In genomic region chr12:93287152-93287551, GRCh38 we compare ENCODE assay signal across 2 cellular contexts.
TF ChIP-seq lines count a peak whose summit lies in the region.

No MANE protein-coding gene starts in this region.

TF ChIP-seq in HCT116, 20 proteins besides CTCF, POLR2A, EP300 and RAD21 (continued from another document):
- TF ChIP-seq FOSL1 (IDR thresholded peaks at IDR 0.05; ENCODE audit: low read depth) (no peak), POLR2AphosphoS5 (IDR thresholded peaks at IDR 0.05; ENCODE audit: low read depth, low read length) (no peak), REST (IDR thresholded peaks at IDR 0.05; ENCODE audit: low read depth) (no peak), SP1 (IDR thresholded peaks at IDR 0.05; ENCODE audit: low read depth) (no peak), CEBPB (IDR thresholded peaks at IDR 0.05; ENCODE audit: low read depth) (no peak), SRF (IDR thresholded peaks at IDR 0.05; ENCODE audit: low read depth) (no peak), CBX3 (IDR thresholded peaks at IDR 0.05; ENCODE audit: low read depth) (no peak), SIN3A (IDR thresholded peaks at IDR 0.05; ENCODE audit: low read depth) (no peak), ZFX (IDR thresholded peaks at IDR 0.05) (no peak), TCF7L2 (IDR thresholded peaks at IDR 0.05; ENCODE audit: borderline replicate concordance, extremely low read depth, insufficient read depth, insufficient read length) (no peak), ZNF274 (IDR thresholded peaks at IDR 0.05; ENCODE audit: low read depth, low read length) (no peak), EZH2 (IDR thresholded peaks at IDR 0.05) (no peak), ELF1 (IDR thresholded peaks at IDR 0.05; ENCODE audit: borderline replicate concordance, low read depth) (no peak)
- TF ChIP-seq, protein P1, sequence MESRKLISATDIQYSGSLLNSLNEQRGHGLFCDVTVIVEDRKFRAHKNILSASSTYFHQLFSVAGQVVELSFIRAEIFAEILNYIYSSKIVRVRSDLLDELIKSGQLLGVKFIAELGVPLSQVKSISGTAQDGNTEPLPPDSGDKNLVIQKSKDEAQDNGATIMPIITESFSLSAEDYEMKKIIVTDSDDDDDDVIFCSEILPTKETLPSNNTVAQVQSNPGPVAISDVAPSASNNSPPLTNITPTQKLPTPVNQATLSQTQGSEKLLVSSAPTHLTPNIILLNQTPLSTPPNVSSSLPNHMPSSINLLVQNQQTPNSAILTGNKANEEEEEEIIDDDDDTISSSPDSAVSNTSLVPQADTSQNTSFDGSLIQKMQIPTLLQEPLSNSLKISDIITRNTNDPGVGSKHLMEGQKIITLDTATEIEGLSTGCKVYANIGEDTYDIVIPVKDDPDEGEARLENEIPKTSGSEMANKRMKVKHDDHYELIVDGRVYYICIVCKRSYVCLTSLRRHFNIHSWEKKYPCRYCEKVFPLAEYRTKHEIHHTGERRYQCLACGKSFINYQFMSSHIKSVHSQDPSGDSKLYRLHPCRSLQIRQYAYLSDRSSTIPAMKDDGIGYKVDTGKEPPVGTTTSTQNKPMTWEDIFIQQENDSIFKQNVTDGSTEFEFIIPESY (IDR thresholded peaks at IDR 0.05; ENCODE audit: extremely low read depth, insufficient replicate concordance, low read length) = no peak
- TF ChIP-seq, protein P2, sequence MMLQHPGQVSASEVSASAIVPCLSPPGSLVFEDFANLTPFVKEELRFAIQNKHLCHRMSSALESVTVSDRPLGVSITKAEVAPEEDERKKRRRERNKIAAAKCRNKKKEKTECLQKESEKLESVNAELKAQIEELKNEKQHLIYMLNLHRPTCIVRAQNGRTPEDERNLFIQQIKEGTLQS (IDR thresholded peaks at IDR 0.05) = no peak

TF ChIP-seq in K562, 482 proteins besides CTCF, POLR2A, EP300 and RAD21 (continued from another document and continues in another):
- TF ChIP-seq ARID3A (IDR thresholded peaks at IDR 0.05; ENCODE audit: borderline replicate concordance, low read depth, low read length) (no peak), SMARCC2 (IDR thresholded peaks at IDR 0.05; ENCODE audit: low read depth) (no peak), ESRRA (IDR thresholded peaks at IDR 0.05; ENCODE audit: borderline replicate concordance, low read depth) (no peak), ZNF707 (CRISPR knock-in tag; conservative IDR thresholded peaks at IDR 0.05) (no peak), DPF2 (IDR thresholded peaks at IDR 0.05) (0 out of 2 replicates have a peak, but pooled peaks have one; percentile 29), YY1 (IDR thresholded peaks at IDR 0.05; ENCODE audit: borderline replicate concordance in 1 of 3, control insufficient read depth in 1 of 3, extremely low read depth in 1 of 3, insufficient read depth in 3 of 3, insufficient read length in 1 of 3, insufficient replicate concordance in 2 of 3, low read depth in 1 of 3, low read length in 2 of 3) (no peak), PRMT5 (CRISPR knock-in tag; IDR thresholded peaks at IDR 0.05) (no peak), PYGO2 (tag; IDR thresholded peaks at IDR 0.05) (no peak), ZNF551 (CRISPR knock-in tag; IDR thresholded peaks at IDR 0.05) (no peak), JUND (IDR thresholded peaks at IDR 0.05; ENCODE audit: borderline replicate concordance, low read depth, low read length) (peak; percentile 85), JUND (tag; IDR thresholded peaks at IDR 0.05; ENCODE audit: borderline replicate concordance, low read depth, low read length) (peak; percentile 73; the same call in 1 of the 3 replicates), GTF2F1 (IDR thresholded peaks at IDR 0.05; ENCODE audit: low read depth, low read length) (no peak), PHTF2 (CRISPR knock-in tag; IDR thresholded peaks at IDR 0.05) (no peak), ZNF347 (CRISPR knock-in tag; IDR thresholded peaks at IDR 0.05; ENCODE audit: low read depth) (no peak), ETS1 (conservative IDR thresholded peaks at IDR 0.05; ENCODE audit: control insufficient read depth, low read depth, low read length) (no peak), CCAR2 (IDR thresholded peaks at IDR 0.05; ENCODE audit: low read depth, low read length) (no peak), GABPA (tag; conservative IDR thresholded peaks at IDR 0.05; ENCODE audit: low read depth) (no peak), TEAD4 (IDR thresholded peaks at IDR 0.05; ENCODE audit: low read length) (peak; percentile 55), TEAD4 (CRISPR knock-in tag; IDR thresholded peaks at IDR 0.05; ENCODE audit: borderline replicate concordance) (no peak), ARID1B (IDR thresholded peaks at IDR 0.05) (0 out of 2 replicates have a peak, but pooled peaks have one; percentile 17), RBM22 (IDR thresholded peaks at IDR 0.05; ENCODE audit: low read depth, low read length, poor library complexity, severe bottlenecking) (no peak), ZNF79 (CRISPR knock-in tag; IDR thresholded peaks at IDR 0.05; ENCODE audit: low read depth) (no peak), NFYB (IDR thresholded peaks at IDR 0.05; ENCODE audit: extremely low read depth, insufficient read length) (no peak), KDM4B (IDR thresholded peaks at IDR 0.05; ENCODE audit: borderline replicate concordance in 2 of 2, low read depth in 1 of 2) (no peak), SMARCB1 (IDR thresholded peaks at IDR 0.05; ENCODE audit: insufficient read length, low read depth) (no peak), ZNF668 (CRISPR knock-in tag; IDR thresholded peaks at IDR 0.05) (no peak), ATF7 (IDR thresholded peaks at IDR 0.05) (peak; percentile 76), ZNF512 (tag; IDR thresholded peaks at IDR 0.05) (no peak)
- TF ChIP-seq, protein P3, sequence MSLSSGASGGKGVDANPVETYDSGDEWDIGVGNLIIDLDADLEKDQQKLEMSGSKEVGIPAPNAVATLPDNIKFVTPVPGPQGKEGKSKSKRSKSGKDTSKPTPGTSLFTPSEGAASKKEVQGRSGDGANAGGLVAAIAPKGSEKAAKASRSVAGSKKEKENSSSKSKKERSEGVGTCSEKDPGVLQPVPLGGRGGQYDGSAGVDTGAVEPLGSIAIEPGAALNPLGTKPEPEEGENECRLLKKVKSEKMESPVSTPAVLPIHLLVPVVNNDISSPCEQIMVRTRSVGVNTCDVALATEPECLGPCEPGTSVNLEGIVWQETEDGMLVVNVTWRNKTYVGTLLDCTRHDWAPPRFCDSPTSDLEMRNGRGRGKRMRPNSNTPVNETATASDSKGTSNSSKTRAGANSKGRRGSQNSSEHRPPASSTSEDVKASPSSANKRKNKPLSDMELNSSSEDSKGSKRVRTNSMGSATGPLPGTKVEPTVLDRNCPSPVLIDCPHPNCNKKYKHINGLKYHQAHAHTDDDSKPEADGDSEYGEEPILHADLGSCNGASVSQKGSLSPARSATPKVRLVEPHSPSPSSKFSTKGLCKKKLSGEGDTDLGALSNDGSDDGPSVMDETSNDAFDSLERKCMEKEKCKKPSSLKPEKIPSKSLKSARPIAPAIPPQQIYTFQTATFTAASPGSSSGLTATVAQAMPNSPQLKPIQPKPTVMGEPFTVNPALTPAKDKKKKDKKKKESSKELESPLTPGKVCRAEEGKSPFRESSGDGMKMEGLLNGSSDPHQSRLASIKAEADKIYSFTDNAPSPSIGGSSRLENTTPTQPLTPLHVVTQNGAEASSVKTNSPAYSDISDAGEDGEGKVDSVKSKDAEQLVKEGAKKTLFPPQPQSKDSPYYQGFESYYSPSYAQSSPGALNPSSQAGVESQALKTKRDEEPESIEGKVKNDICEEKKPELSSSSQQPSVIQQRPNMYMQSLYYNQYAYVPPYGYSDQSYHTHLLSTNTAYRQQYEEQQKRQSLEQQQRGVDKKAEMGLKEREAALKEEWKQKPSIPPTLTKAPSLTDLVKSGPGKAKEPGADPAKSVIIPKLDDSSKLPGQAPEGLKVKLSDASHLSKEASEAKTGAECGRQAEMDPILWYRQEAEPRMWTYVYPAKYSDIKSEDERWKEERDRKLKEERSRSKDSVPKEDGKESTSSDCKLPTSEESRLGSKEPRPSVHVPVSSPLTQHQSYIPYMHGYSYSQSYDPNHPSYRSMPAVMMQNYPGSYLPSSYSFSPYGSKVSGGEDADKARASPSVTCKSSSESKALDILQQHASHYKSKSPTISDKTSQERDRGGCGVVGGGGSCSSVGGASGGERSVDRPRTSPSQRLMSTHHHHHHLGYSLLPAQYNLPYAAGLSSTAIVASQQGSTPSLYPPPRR (CRISPR knock-in tag; IDR thresholded peaks at IDR 0.05; ENCODE audit: borderline replicate concordance) = no peak
- TF ChIP-seq, protein P2 (IDR thresholded peaks at IDR 0.05) = peak; percentile 74
- TF ChIP-seq, protein P2 (CRISPR knock-in tag; conservative IDR thresholded peaks at IDR 0.05) = no peak
- TF ChIP-seq, protein P4, sequence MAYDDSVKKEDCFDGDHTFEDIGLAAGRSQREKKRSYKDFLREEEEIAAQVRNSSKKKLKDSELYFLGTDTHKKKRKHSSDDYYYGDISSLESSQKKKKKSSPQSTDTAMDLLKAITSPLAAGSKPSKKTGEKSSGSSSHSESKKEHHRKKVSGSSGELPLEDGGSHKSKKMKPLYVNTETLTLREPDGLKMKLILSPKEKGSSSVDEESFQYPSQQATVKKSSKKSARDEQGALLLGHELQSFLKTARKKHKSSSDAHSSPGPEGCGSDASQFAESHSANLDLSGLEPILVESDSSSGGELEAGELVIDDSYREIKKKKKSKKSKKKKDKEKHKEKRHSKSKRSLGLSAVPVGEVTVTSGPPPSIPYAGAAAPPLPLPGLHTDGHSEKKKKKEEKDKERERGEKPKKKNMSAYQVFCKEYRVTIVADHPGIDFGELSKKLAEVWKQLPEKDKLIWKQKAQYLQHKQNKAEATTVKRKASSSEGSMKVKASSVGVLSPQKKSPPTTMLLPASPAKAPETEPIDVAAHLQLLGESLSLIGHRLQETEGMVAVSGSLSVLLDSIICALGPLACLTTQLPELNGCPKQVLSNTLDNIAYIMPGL (CRISPR knock-in tag; IDR thresholded peaks at IDR 0.05) = no peak
- TF ChIP-seq, protein P5, sequence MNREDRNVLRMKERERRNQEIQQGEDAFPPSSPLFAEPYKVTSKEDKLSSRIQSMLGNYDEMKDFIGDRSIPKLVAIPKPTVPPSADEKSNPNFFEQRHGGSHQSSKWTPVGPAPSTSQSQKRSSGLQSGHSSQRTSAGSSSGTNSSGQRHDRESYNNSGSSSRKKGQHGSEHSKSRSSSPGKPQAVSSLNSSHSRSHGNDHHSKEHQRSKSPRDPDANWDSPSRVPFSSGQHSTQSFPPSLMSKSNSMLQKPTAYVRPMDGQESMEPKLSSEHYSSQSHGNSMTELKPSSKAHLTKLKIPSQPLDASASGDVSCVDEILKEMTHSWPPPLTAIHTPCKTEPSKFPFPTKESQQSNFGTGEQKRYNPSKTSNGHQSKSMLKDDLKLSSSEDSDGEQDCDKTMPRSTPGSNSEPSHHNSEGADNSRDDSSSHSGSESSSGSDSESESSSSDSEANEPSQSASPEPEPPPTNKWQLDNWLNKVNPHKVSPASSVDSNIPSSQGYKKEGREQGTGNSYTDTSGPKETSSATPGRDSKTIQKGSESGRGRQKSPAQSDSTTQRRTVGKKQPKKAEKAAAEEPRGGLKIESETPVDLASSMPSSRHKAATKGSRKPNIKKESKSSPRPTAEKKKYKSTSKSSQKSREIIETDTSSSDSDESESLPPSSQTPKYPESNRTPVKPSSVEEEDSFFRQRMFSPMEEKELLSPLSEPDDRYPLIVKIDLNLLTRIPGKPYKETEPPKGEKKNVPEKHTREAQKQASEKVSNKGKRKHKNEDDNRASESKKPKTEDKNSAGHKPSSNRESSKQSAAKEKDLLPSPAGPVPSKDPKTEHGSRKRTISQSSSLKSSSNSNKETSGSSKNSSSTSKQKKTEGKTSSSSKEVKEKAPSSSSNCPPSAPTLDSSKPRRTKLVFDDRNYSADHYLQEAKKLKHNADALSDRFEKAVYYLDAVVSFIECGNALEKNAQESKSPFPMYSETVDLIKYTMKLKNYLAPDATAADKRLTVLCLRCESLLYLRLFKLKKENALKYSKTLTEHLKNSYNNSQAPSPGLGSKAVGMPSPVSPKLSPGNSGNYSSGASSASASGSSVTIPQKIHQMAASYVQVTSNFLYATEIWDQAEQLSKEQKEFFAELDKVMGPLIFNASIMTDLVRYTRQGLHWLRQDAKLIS (CRISPR knock-in tag; IDR thresholded peaks at IDR 0.05) = no peak
